In genomic region chr15:89750560-89751542, GRCh38 we compare ENCODE assay signal across 1 cellular context.
A peak's percentile ranks its signal among the peaks of the same experiment; 100 is the strongest.
TF ChIP-seq lines count a peak whose summit lies in the region.

TSS of gene MESP1 (minus strand) at chr15:89751249. CDS start at chr15:89751231, 18 bp downstream.

TF ChIP-seq in K562, 482 proteins besides CTCF, POLR2A, EP300 and RAD21 (continued from another document and continues in another):
- TF ChIP-seq ZBTB11 (CRISPR knock-in tag; IDR thresholded peaks at IDR 0.05) (0 out of 6 replicates have a peak, but pooled peaks of 1 of the 3 experiments have one; percentile 26), ZNF407 (IDR thresholded peaks at IDR 0.05; ENCODE audit: low read depth) (no peak), JUND (IDR thresholded peaks at IDR 0.05; ENCODE audit: borderline replicate concordance, low read depth, low read length) (peak; percentile 39; the same call in 1 of the 2 replicates), JUND (tag; IDR thresholded peaks at IDR 0.05; ENCODE audit: borderline replicate concordance, low read depth, low read length) (no peak; the same call in 2 of the 3 replicates), ZBTB33 (CRISPR knock-in tag; IDR thresholded peaks at IDR 0.05) (peak; percentile 94), BHLHE40 (IDR thresholded peaks at IDR 0.05; ENCODE audit: low read length) (peak; percentile 91), ZMIZ1 (IDR thresholded peaks at IDR 0.05; ENCODE audit: low read depth in 2 of 2, low read length in 2 of 2) (no peak), ZNF592 (IDR thresholded peaks at IDR 0.05) (peak; percentile 80), C11orf30 (IDR thresholded peaks at IDR 0.05; ENCODE audit: low read depth) (no peak), SRSF7 (optimal IDR thresholded peaks at IDR 0.05; ENCODE audit: low read depth, low read length) (no peak), E2F6 (IDR thresholded peaks at IDR 0.05; ENCODE audit: borderline replicate concordance in 1 of 2, extremely low read depth in 1 of 2, insufficient read depth in 1 of 2, insufficient read length in 1 of 2, low read depth in 1 of 2, low read length in 1 of 2, poor library complexity in 1 of 2, severe bottlenecking in 1 of 2) (peak; percentile 94 to 98), PTBP1 (IDR thresholded peaks at IDR 0.05; ENCODE audit: low read depth, low read length) (no peak), SMAD1 (IDR thresholded peaks at IDR 0.05; ENCODE audit: low read depth, low read length, partially characterized antibody) (no peak), TCFL5 (CRISPR knock-in tag; conservative IDR thresholded peaks at IDR 0.05) (no peak), ZNF384 (IDR thresholded peaks at IDR 0.05; ENCODE audit: low read depth, low read length) (no peak), SRSF3 (IDR thresholded peaks at IDR 0.05; ENCODE audit: insufficient read depth, low read length) (no peak), HNRNPUL1 (IDR thresholded peaks at IDR 0.05; ENCODE audit: low read length) (no peak), SAFB2 (IDR thresholded peaks at IDR 0.05; ENCODE audit: borderline replicate concordance, low read depth, low read length, severe bottlenecking) (no peak), ZNF217 (CRISPR knock-in tag; IDR thresholded peaks at IDR 0.05) (no peak), ZFP1 (CRISPR knock-in tag; IDR thresholded peaks at IDR 0.05) (no peak), ZFPM2 (CRISPR knock-in tag; IDR thresholded peaks at IDR 0.05) (no peak), TFE3 (CRISPR knock-in tag; IDR thresholded peaks at IDR 0.05) (no peak), HDAC2 (IDR thresholded peaks at IDR 0.05) (no peak), CREBBP (IDR thresholded peaks at IDR 0.05; ENCODE audit: low read depth, low read length) (no peak), ZBTB7A (IDR thresholded peaks at IDR 0.05; ENCODE audit: borderline replicate concordance, control insufficient read depth, low read depth, low read length) (peak; percentile 54; the same call in 1 of the 2 replicates), MTA3 (IDR thresholded peaks at IDR 0.05; ENCODE audit: borderline replicate concordance) (peak; percentile 70; the same call in 1 of the 2 replicates), SP2 (IDR thresholded peaks at IDR 0.05; ENCODE audit: extremely low read depth, low read depth, low read length, poor library complexity, severe bottlenecking) (no peak), SMAD3 (CRISPR knock-in tag; conservative IDR thresholded peaks at IDR 0.05) (no peak), ZNF3 (CRISPR knock-in tag; IDR thresholded peaks at IDR 0.05) (no peak), ZNF561 (CRISPR knock-in tag; conservative IDR thresholded peaks at IDR 0.05) (no peak), GTF2A2 (tag; IDR thresholded peaks at IDR 0.05) (no peak), MCM7 (IDR thresholded peaks at IDR 0.05) (no peak), GATA2 (CRISPR knock-in tag; IDR thresholded peaks at IDR 0.05) (no peak), ZKSCAN1 (IDR thresholded peaks at IDR 0.05; ENCODE audit: low read depth, low read length) (no peak)
